8 cellular contexts compared by ENCODE assay signal in the genomic region with DNA sequence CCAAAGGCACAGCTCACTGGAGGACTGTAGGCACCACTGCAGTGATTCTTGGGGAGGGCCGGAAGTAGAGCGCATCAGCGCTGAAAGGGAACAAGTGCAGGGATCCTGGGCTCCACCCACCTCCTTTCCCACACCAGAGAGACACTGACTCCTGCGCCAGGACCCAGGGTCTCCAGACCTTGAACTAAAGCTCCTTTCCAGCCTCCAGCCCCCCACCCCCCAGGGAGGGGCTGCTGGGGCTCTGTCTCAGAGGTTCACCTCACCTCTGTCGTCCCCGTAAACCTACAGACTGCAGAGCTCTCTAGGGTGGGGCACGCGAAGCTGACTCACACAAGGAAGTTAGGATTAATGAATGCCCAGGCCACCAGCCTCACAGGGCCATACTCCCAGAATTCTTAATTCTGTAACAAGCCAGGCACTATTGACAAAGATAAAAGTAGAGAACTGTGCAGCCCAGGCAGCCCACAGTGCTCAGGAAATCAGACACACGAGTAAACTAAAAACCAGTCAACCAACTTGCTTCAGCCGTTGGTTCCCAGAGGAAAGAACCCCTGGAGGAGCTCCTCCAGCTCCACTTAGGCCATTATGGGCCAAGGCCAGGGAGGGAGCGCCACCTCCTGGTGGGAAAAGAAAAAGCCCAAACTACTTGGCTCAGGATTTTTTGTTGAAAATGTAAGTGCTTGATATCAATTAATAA. TPM values are rescaled to one million over a fixed set of nuclear protein-coding genes. Genes with fewer than 3 reads are reported as not detected.
DNase-seq lines count a peak whose midpoint lies in the region; ATAC-seq and TF ChIP-seq lines count a peak whose summit lies in the region.

No MANE protein-coding gene starts in this region.

- peak overlapping the region; percentile 10 for H2AFZ ChIP-seq in mesenchymal stem cell (ENCODE audit: low read depth, low read length)

- peak; percentile 56 for ATAC-seq in activated CD8-positive, alpha-beta T cell treated with anti-CD3 and anti-CD28 coated beads for 36 hours
- no peak for ATAC-seq in GM18517 (IDR thresholded peaks at IDR 0.05; ENCODE audit: unreplicated experiment)

- H3K27me3 Mint-ChIP-seq in activated CD8-positive, alpha-beta T cell treated with anti-CD3 and anti-CD28 coated beads for 36 hours: no peaks in the 10 kb centered on the region

- no peak overlapping the region for H3K4ac ChIP-seq in mesenchymal stem cell (ENCODE audit: low read depth in 1 of 2, low read length in 2 of 2)

- H2BK120ac ChIP-seq in mesenchymal stem cell (ENCODE audit: low read depth, low read length): no peak overlapping the region

- no peaks in the 10 kb centered on the region for H3K79me1 ChIP-seq in mesenchymal stem cell (replicated peaks; ENCODE audit: low read length, poor library complexity, severe bottlenecking)

- no peaks in the 10 kb centered on the region for H3K9me3 Mint-ChIP-seq in activated CD8-positive, alpha-beta T cell treated with anti-CD3 and anti-CD28 coated beads for 36 hours

- H2AK5ac ChIP-seq in mesenchymal stem cell (ENCODE audit: low read length, severe bottlenecking): no peak overlapping the region

- no peak overlapping the region for H3K18ac ChIP-seq in mesenchymal stem cell (ENCODE audit: low read depth in 1 of 2, low read length in 2 of 2)

- H2BK5ac ChIP-seq in mesenchymal stem cell (ENCODE audit: low read depth, low read length, poor library complexity, severe bottlenecking): peak overlapping the region; percentile 47

- peak overlapping the region; percentile 48 for H3K9ac ChIP-seq in mesenchymal stem cell (ENCODE audit: low read length)

- H3K27me3 ChIP-seq in effector memory CD4-positive, alpha-beta T cell (replicated peaks; ENCODE audit: control insufficient read depth, insufficient read depth, low read length, poor library complexity, severe bottlenecking): no peaks in the 10 kb centered on the region
- peaks cover 0 to 10% of the 10 kb centered on the region in 2 experiments for H3K27me3 ChIP-seq in mesenchymal stem cell (ENCODE audit: control insufficient read depth in 1 of 2, insufficient read depth in 1 of 2, low read length in 2 of 2)

- H3K14ac ChIP-seq in mesenchymal stem cell (ENCODE audit: low read length in 2 of 2): no peak overlapping the region

- no peaks in the 10 kb centered on the region for H3K4me1 Mint-ChIP-seq in activated CD8-positive, alpha-beta T cell treated with anti-CD3 and anti-CD28 coated beads for 36 hours (ENCODE audit: low read depth)

- H3K4me3 Mint-ChIP-seq in activated CD8-positive, alpha-beta T cell treated with anti-CD3 and anti-CD28 coated beads for 36 hours: no peak overlapping the region

- no peak overlapping the region for H2BK12ac ChIP-seq in mesenchymal stem cell (ENCODE audit: low read length in 2 of 2)

- H3K4me1 ChIP-seq in effector memory CD4-positive, alpha-beta T cell (ENCODE audit: control insufficient read depth, insufficient read depth, low read length, poor library complexity, severe bottlenecking): no peaks in the 10 kb centered on the region
- peaks cover 15% of the 10 kb centered on the region for H3K4me1 ChIP-seq in mesenchymal stem cell (ENCODE audit: control insufficient read depth, insufficient read depth, low read depth, low read length)

- no peaks in the 10 kb centered on the region for H3K36me3 Mint-ChIP-seq in activated CD8-positive, alpha-beta T cell treated with anti-CD3 and anti-CD28 coated beads for 36 hours (ENCODE audit: low read depth)

- TF ChIP-seq CTCF in AG10803 (conservative IDR thresholded peaks at IDR 0.05; ENCODE audit: low read length) (peak; percentile 88), GM20000 (IDR thresholded peaks at IDR 0.05; ENCODE audit: extremely low read depth, missing control alignments) (peak; percentile 78)
- TF ChIP-seq CTCF in activated CD8-positive, alpha-beta T cell treated with anti-CD3 and anti-CD28 coated beads for 36 hours (IDR thresholded peaks at IDR 0.05): peak; percentile 97

- peak overlapping the region; percentile 50 for H3K4me2 ChIP-seq in mesenchymal stem cell (ENCODE audit: low read length, poor library complexity, severe bottlenecking)

- no peak overlapping the region for H3K27ac ChIP-seq in effector memory CD4-positive, alpha-beta T cell (ENCODE audit: insufficient read depth, low read length, poor library complexity, severe bottlenecking)
- H3K27ac ChIP-seq in mesenchymal stem cell (ENCODE audit: low read length, poor library complexity, severe bottlenecking): peak overlapping the region; percentile 56

- no peaks in the 10 kb centered on the region for H3K9me3 ChIP-seq in effector memory CD4-positive, alpha-beta T cell (ENCODE audit: control insufficient read depth, low read length)
- H3K9me3 ChIP-seq in mesenchymal stem cell (ENCODE audit: control insufficient read depth, low read length): no peaks in the 10 kb centered on the region

- CTCF ChIA-PET in activated CD8-positive, alpha-beta T cell treated with anti-CD3 and anti-CD28 coated beads for 36 hours (lab: Charles Lee): interaction anchor here (0.6 to 8.9 kb wide), 35 partner anchors 9 to 498 kb away, joined by 3 to 131 read pairs (median 4); partner anchors contain the start of genes C18orf32 and MYO5B

- 48% methylated on average over 10 of the region's 11 CpGs for WGBS in mesenchymal stem cell

- DNase-seq in AG10803 (ENCODE audit: low read depth) (peak; percentile 64), GM20000 (ENCODE audit: low spot score) (peak; percentile 69), NCI-H526 (lab: John Stamatoyannopoulos, UW) (peak; percentile 41 to 83), mesenchymal stem cell (peak; percentile 77)
- DNase-seq in activated CD8-positive, alpha-beta T cell treated with anti-CD3 and anti-CD28 coated beads for 36 hours: peak; percentile 74
- DNase-seq in effector memory CD4-positive, alpha-beta T cell: peak; percentile 21 to 44 (median 33)
- DNase-seq in stimulated activated CD8-positive, alpha-beta memory T cell treated with anti-CD3 and anti-CD28 coated beads, Interleukin-4, amount 100 ng/mL, for 24 hours (ENCODE audit: low read depth): peak; percentile 15

- no peak overlapping the region for H3K4me3 ChIP-seq in AG10803 (ENCODE audit: low read length)
- no peak overlapping the region for H3K4me3 ChIP-seq in effector memory CD4-positive, alpha-beta T cell (ENCODE audit: insufficient read depth, low read depth, low read length, poor library complexity, severe bottlenecking)
- H3K4me3 ChIP-seq in mesenchymal stem cell (ENCODE audit: insufficient read depth in 1 of 2, low read depth in 1 of 2, low read length in 2 of 2): no peak overlapping the region

- POLR2A ChIA-PET in activated CD8-positive, alpha-beta T cell treated with anti-CD3 and anti-CD28 coated beads for 36 hours (lab: Charles Lee): no interaction called here

- H2BK15ac ChIP-seq in mesenchymal stem cell (ENCODE audit: low read depth, poor library complexity, severe bottlenecking): peak overlapping the region; percentile 45

- H3K36me3 ChIP-seq in effector memory CD4-positive, alpha-beta T cell (ENCODE audit: control insufficient read depth, insufficient read depth, low read length): no peaks in the 10 kb centered on the region
- no peaks in the 10 kb centered on the region for H3K36me3 ChIP-seq in mesenchymal stem cell (ENCODE audit: control insufficient read depth in 1 of 2, insufficient read depth in 2 of 2, low read depth in 1 of 2, low read length in 2 of 2)

- intact Hi-C loops in activated CD8-positive, alpha-beta T cell treated with anti-CD3 and anti-CD28 coated beads for 36 hours (cut with micrococcal nuclease): loop anchor here (1.0 to 10.0 kb wide), 3 partner anchors 74 to 348 kb away; no protein-coding TSS in a partner anchor

- H3K27ac Mint-ChIP-seq in activated CD8-positive, alpha-beta T cell treated with anti-CD3 and anti-CD28 coated beads for 36 hours: no peak overlapping the region

- H4K91ac ChIP-seq in mesenchymal stem cell (ENCODE audit: low read length): no peak overlapping the region

- H4K8ac ChIP-seq in mesenchymal stem cell (ENCODE audit: low read length): peak overlapping the region; percentile 86

- H3K23ac ChIP-seq in mesenchymal stem cell (ENCODE audit: low read length in 2 of 2): no peak overlapping the region

RNA-seq across cellular contexts. Expression of gene ACAA2, which starts 45.1 kb away (rescaled TPM):
- 10 to 100 TPM; 83.3 to 84.6 TPM for total RNA-seq in activated CD8-positive, alpha-beta T cell treated with anti-CD3 and anti-CD28 coated beads for 36 hours
- 34.3 TPM for polyA plus RNA-seq in mesenchymal stem cell (2013, experiment 1 of 2)
- polyA plus RNA-seq in mesenchymal stem cell (2013, experiment 2 of 2): 35.9 TPM

Comparison
In these comparisons a context has a peak if more than half of its experiments do, and no peak if none do; other contexts are left out.
1. DNase-seq: peak in every context shown above with its lines; median percentile 77 in mesenchymal stem cell; 74 in activated CD8-positive, alpha-beta T cell treated with anti-CD3 and anti-CD28 coated beads for 36 hours; 69 in GM20000; 64 in AG10803; 62 in NCI-H526; 33 in effector memory CD4-positive, alpha-beta T cell; 15 in stimulated activated CD8-positive, alpha-beta memory T cell treated with anti-CD3 and anti-CD28 coated beads, Interleukin-4, amount 100 ng/mL, for 24 hours.